ENCODE assay signal across 21 cellular contexts in genomic region chr16:46733319-46733830, GRCh38. TPM values are rescaled to one million over a fixed set of nuclear protein-coding genes. Genes with fewer than 3 reads are reported as not detected.
"Had no signal": no experiment of that assay in that cellular context is flagged by ENCODE, and none has a peak within 500 bp of the region (broad histone marks: within the 10 kb centered on the region; RNA-seq: fewer than 3 reads in every experiment).

No MANE protein-coding gene starts in this region.

- H3K36me3 Mint-ChIP-seq: naive thymus-derived CD4-positive, alpha-beta T cell; stimulated activated effector memory CD8-positive, alpha-beta T cell treated with anti-CD3 and anti-CD28 coated beads, Interleukin-12 subunit alpha, Interleukin-12 subunit beta, amount 100 ng/mL, for 72 hours had no signal

- H3K27ac Mint-ChIP-seq: naive thymus-derived CD4-positive, alpha-beta T cell; nephron progenitor cell; stimulated activated effector memory CD8-positive, alpha-beta T cell treated with anti-CD3 and anti-CD28 coated beads, Interleukin-12 subunit alpha, Interleukin-12 subunit beta, amount 100 ng/mL, for 72 hours; stimulated activated naive CD8-positive, alpha-beta T cell treated with anti-CD3 and anti-CD28 coated beads, Interleukin-15, Interleukin-2, amounts not matched to agents 100 ng/mL and 50 ng/mL, for 24 hours had no signal

- H3K36me3 ChIP-seq: colonic mucosa, left lung, neutrophil, thoracic aorta, transverse colon had no signal

- H3K4me1 Mint-ChIP-seq: nephron progenitor cell; stimulated activated effector memory CD8-positive, alpha-beta T cell treated with anti-CD3 and anti-CD28 coated beads, Interleukin-12 subunit alpha, Interleukin-12 subunit beta, amount 100 ng/mL, for 72 hours had no signal

- H3K27ac ChIP-seq: colonic mucosa, left lung, neutrophil, psoas muscle, thoracic aorta, transverse colon had no signal

- H3K4me1 ChIP-seq: colonic mucosa, left lung, psoas muscle, transverse colon had no signal

- H3K4me3 ChIP-seq: colonic mucosa, left lung, lung, psoas muscle, thoracic aorta, transverse colon had no signal

- H3K9me3 ChIP-seq: colonic mucosa, left lung, neutrophil, psoas muscle, thoracic aorta, transverse colon had no signal

- H3K27me3 ChIP-seq: colonic mucosa, left lung, neutrophil, transverse colon had no signal

- ATAC-seq: left lung; naive thymus-derived CD4-positive, alpha-beta T cell; psoas muscle; stimulated activated effector memory CD8-positive, alpha-beta T cell treated with anti-CD3 and anti-CD28 coated beads, Interleukin-12 subunit alpha, Interleukin-12 subunit beta, amount 100 ng/mL, for 72 hours had no signal

- H3K27me3 Mint-ChIP-seq: naive thymus-derived CD4-positive, alpha-beta T cell; stimulated activated naive CD8-positive, alpha-beta T cell treated with anti-CD3 and anti-CD28 coated beads, Interleukin-15, Interleukin-2, amounts not matched to agents 100 ng/mL and 50 ng/mL, for 24 hours had no signal

- H3K9me3 Mint-ChIP-seq: naive thymus-derived CD4-positive, alpha-beta T cell; nephron progenitor cell; stimulated activated effector memory CD8-positive, alpha-beta T cell treated with anti-CD3 and anti-CD28 coated beads, Interleukin-12 subunit alpha, Interleukin-12 subunit beta, amount 100 ng/mL, for 72 hours; stimulated activated naive CD8-positive, alpha-beta T cell treated with anti-CD3 and anti-CD28 coated beads, Interleukin-15, Interleukin-2, amounts not matched to agents 100 ng/mL and 50 ng/mL, for 24 hours had no signal

- H3K4me3 Mint-ChIP-seq: naive thymus-derived CD4-positive, alpha-beta T cell; nephron progenitor cell; stimulated activated effector memory CD8-positive, alpha-beta T cell treated with anti-CD3 and anti-CD28 coated beads, Interleukin-12 subunit alpha, Interleukin-12 subunit beta, amount 100 ng/mL, for 72 hours; stimulated activated naive CD8-positive, alpha-beta T cell treated with anti-CD3 and anti-CD28 coated beads, Interleukin-15, Interleukin-2, amounts not matched to agents 100 ng/mL and 50 ng/mL, for 24 hours had no signal

- DNase-seq: caudate nucleus; colonic mucosa; effector CD4-positive, alpha-beta T cell; foreskin melanocyte; hypothalamus; islet precursor cell; left lung; mesenchymal stem cell; naive thymus-derived CD4-positive, alpha-beta T cell; nephron progenitor cell; psoas muscle; retina; small intestine; stimulated activated CD4-positive, alpha-beta T cell treated with anti-CD3 and anti-CD28 coated beads, Interleukin-2, amount 100 ng/mL, for 48 hours; stimulated activated CD8-positive, alpha-beta memory T cell treated with anti-CD3 and anti-CD28 coated beads, Interleukin-4, amount 100 ng/mL, for 48 hours; transverse colon had no signal

RNA-seq across cellular contexts. Expression of gene MYLK3, which starts 14.8 kb away (rescaled TPM):
- total RNA-seq: transverse colon had no signal
- polyA plus RNA-seq: naive thymus-derived CD4-positive, alpha-beta T cell had no signal
